ENCODE assay signal across 17 cellular contexts in genomic region chr12:124666722-124667259, GRCh38.
"Had no signal": no experiment of that assay in that cellular context is flagged by ENCODE, and none has a peak within 500 bp of the region (broad histone marks: within the 10 kb centered on the region; RNA-seq: fewer than 3 reads in every experiment).

No MANE protein-coding gene starts in this region.

- DNase-seq: cortex of kidney; dorsolateral prefrontal cortex; effector CD8-positive, alpha-beta T cell; foreskin melanocyte; heart left ventricle; hippocampal formation; kidney glomerular epithelial cell; mesendoderm; naive B cell; occipital lobe; pancreas; retina; small intestine; stimulated activated CD4-positive, alpha-beta T cell treated with anti-CD3 and anti-CD28 coated beads, Interleukin-2, amount 100 ng/mL, for 48 hours; stimulated activated naive CD4-positive, alpha-beta T cell treated with Interleukin-2 at 50 U/mL for 16 hours had no signal

- H3K36me3 ChIP-seq: heart left ventricle, pancreas had no signal

- H3K4me3 ChIP-seq: dorsolateral prefrontal cortex, heart left ventricle, lung, pancreas had no signal

- H3K9me3 ChIP-seq: pancreas had no signal

- H3K27ac ChIP-seq: heart left ventricle had no signal

- ATAC-seq: heart left ventricle, left lobe of liver had no signal

- H3K27me3 ChIP-seq: dorsolateral prefrontal cortex, heart left ventricle, pancreas had no signal
